23 cellular contexts compared by ENCODE assay signal in the genomic region with DNA sequence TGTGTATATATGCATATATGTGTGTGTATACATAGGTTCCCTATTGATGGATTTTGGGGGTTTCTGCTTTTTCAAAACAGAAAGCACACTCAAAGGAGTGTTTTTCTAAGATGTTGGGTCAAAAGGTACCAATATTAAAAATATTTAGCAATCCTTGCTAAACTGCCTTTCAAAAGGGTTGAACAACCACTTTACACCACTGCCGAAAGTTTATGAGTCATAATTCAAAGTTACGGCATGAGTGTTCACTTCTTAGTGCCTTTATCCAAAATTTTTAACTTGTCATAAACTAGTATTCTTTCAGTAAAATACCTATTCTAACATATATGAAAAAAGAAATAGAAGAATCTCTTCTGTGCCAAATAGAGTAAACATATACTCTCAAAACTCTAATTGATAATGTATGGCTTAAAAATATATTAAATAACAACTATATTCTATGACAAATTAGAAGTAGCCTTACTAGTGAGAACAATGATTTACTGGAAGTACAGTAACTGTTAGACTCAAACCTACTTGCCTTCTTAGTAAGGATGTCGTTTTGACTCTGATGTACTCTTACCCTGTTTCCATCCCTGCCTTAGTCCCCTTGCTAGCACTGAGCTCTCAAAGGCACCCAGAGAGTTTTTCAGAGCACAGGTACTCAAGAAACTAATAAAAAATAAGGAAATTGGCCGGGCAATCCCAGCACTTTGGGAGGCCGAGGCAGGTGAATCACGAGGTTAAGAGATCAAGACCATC.
"Had no signal": no experiment of that assay in that cellular context is flagged by ENCODE, and none has a peak within 500 bp of the region (broad histone marks: within the 10 kb centered on the region; RNA-seq: fewer than 3 reads in every experiment).

No MANE protein-coding gene starts in this region.

- H3K27me3 Mint-ChIP-seq: dendritic cell treated with granulocyte-macrophage colony-stimulating factor and Interleukin-4, amounts not matched to agents 40 ng/mL and 50 ng/mL, for 4 days; effector memory CD8-positive, alpha-beta T cell; stimulated activated memory B cell treated with anti-CD40 and anti-IgM and Interleukin-4, amounts not matched to agents 10 μg/mL and 1 μg/mL and 100 μg/mL, for 72 hours; stimulated activated naive CD8-positive, alpha-beta T cell treated with anti-CD3 and anti-CD28 coated beads, Interleukin-15, Interleukin-2, amounts not matched to agents 100 ng/mL and 50 ng/mL, for 24 hours had no signal

- H3K27ac Mint-ChIP-seq: dendritic cell treated with granulocyte-macrophage colony-stimulating factor and Interleukin-4, amounts not matched to agents 40 ng/mL and 50 ng/mL, for 4 days; nephron progenitor cell; stimulated activated memory B cell treated with anti-CD40 and anti-IgM and Interleukin-4, amounts not matched to agents 10 μg/mL and 1 μg/mL and 100 μg/mL, for 72 hours; stimulated activated naive CD8-positive, alpha-beta T cell treated with anti-CD3 and anti-CD28 coated beads, Interleukin-15, Interleukin-2, amounts not matched to agents 100 ng/mL and 50 ng/mL, for 24 hours had no signal

- H3K27ac ChIP-seq: epithelial cell of prostate, esophagus muscularis mucosa, hepatocyte, parathyroid adenoma, prostate gland, right lobe of liver, thoracic aorta, transverse colon had no signal

- H3K4me3 Mint-ChIP-seq: dendritic cell treated with granulocyte-macrophage colony-stimulating factor and Interleukin-4, amounts not matched to agents 40 ng/mL and 50 ng/mL, for 4 days; effector memory CD8-positive, alpha-beta T cell; nephron progenitor cell; stimulated activated memory B cell treated with anti-CD40 and anti-IgM and Interleukin-4, amounts not matched to agents 10 μg/mL and 1 μg/mL and 100 μg/mL, for 72 hours; stimulated activated naive CD8-positive, alpha-beta T cell treated with anti-CD3 and anti-CD28 coated beads, Interleukin-15, Interleukin-2, amounts not matched to agents 100 ng/mL and 50 ng/mL, for 24 hours had no signal

- DNase-seq: effector memory CD8-positive, alpha-beta T cell; foreskin fibroblast; kidney; left cardiac atrium; left ventricle myocardium superior; mesenchymal stem cell; midbrain; nephron progenitor cell; right lobe of liver; stimulated activated CD4-positive, alpha-beta T cell treated with anti-CD3 and anti-CD28 coated beads, Interleukin-4, amount 100 ng/mL, for 1 hour; stimulated activated CD8-positive, alpha-beta memory T cell treated with anti-CD3 and anti-CD28 coated beads, Interleukin-4, amount 100 ng/mL, for 48 hours; transverse colon had no signal

- FAIRE-seq: colon had no signal

- H3K36me3 ChIP-seq: prostate gland had no signal

- H3K9ac ChIP-seq: parathyroid adenoma had no signal

- H3K79me2 ChIP-seq: hepatocyte, parathyroid adenoma had no signal

- H3K27me3 ChIP-seq: esophagus muscularis mucosa, hepatocyte, right lobe of liver, transverse colon had no signal

- H3K4me3 ChIP-seq: esophagus muscularis mucosa, hepatocyte, lung, prostate gland, right lobe of liver, thoracic aorta, transverse colon had no signal

- H2AFZ ChIP-seq: hepatocyte, parathyroid adenoma had no signal

- ATAC-seq: effector memory CD8-positive, alpha-beta T cell; left cardiac atrium; left ventricle myocardium superior; right lobe of liver; stimulated activated memory B cell treated with anti-CD40 and anti-IgM and Interleukin-4, amounts not matched to agents 10 μg/mL and 1 μg/mL and 100 μg/mL, for 72 hours had no signal

- H3K4me2 ChIP-seq: hepatocyte had no signal

- H3K9me3 ChIP-seq: esophagus muscularis mucosa, prostate gland, right lobe of liver, thoracic aorta, transverse colon had no signal

- H3K9me3 Mint-ChIP-seq: dendritic cell treated with granulocyte-macrophage colony-stimulating factor and Interleukin-4, amounts not matched to agents 40 ng/mL and 50 ng/mL, for 4 days; effector memory CD8-positive, alpha-beta T cell; nephron progenitor cell; stimulated activated memory B cell treated with anti-CD40 and anti-IgM and Interleukin-4, amounts not matched to agents 10 μg/mL and 1 μg/mL and 100 μg/mL, for 72 hours; stimulated activated naive CD8-positive, alpha-beta T cell treated with anti-CD3 and anti-CD28 coated beads, Interleukin-15, Interleukin-2, amounts not matched to agents 100 ng/mL and 50 ng/mL, for 24 hours had no signal

- H3K4me1 ChIP-seq: parathyroid adenoma, prostate gland, right lobe of liver, transverse colon had no signal

- H3K4me1 Mint-ChIP-seq: stimulated activated memory B cell treated with anti-CD40 and anti-IgM and Interleukin-4, amounts not matched to agents 10 μg/mL and 1 μg/mL and 100 μg/mL, for 72 hours had no signal
